8 cellular contexts compared by ENCODE assay signal in genomic region chr4:123505077-123505456, GRCh38.
DNase-seq lines count a peak whose midpoint lies in the region; ATAC-seq and TF ChIP-seq lines count a peak whose summit lies in the region.

No MANE protein-coding gene starts in this region.

- no peaks in the 10 kb centered on the region for H3K9me3 ChIP-seq in thoracic aorta

- no peak for DNase-seq in AG10803 (ENCODE audit: low read depth)
- DNase-seq in HCEC 1CT: peak; percentile 14
- DNase-seq in activated naive CD8-positive, alpha-beta T cell treated with anti-CD3 and anti-CD28 coated beads, Interleukin-2, amount 50 U/mL, for 24 hours: no peak
- DNase-seq in kidney glomerular epithelial cell (lab: John Stamatoyannopoulos, UW): peak; percentile 40
- DNase-seq in thoracic aorta (ENCODE audit: low spot score): no peak
- no peak for DNase-seq in stimulated activated CD4-positive, alpha-beta T cell treated with anti-CD3 and anti-CD28 coated beads, Interleukin-2, amount 100 ng/mL, for 48 hours
- DNase-seq in AG08395 (ENCODE audit: low spot score): no peak

- H3K9me3 Mint-ChIP-seq in activated naive CD8-positive, alpha-beta T cell treated with anti-CD3 and anti-CD28 coated beads, Interleukin-2, amount 50 U/mL, for 24 hours: peaks cover 4% of the 10 kb centered on the region

- peak overlapping the region; percentile 63 for H3K4me3 ChIP-seq in AG10803 (ENCODE audit: low read length)
- peak overlapping the region; percentile 74 for H3K4me3 ChIP-seq in thoracic aorta

- H3K4me1 Mint-ChIP-seq in activated naive CD8-positive, alpha-beta T cell treated with anti-CD3 and anti-CD28 coated beads, Interleukin-2, amount 50 U/mL, for 24 hours: peaks cover 19% of the 10 kb centered on the region

- H3K27me3 Mint-ChIP-seq in activated naive CD8-positive, alpha-beta T cell treated with anti-CD3 and anti-CD28 coated beads, Interleukin-2, amount 50 U/mL, for 24 hours: peaks cover 36% of the 10 kb centered on the region

- no peaks in the 10 kb centered on the region for H3K27me3 ChIP-seq in thoracic aorta (replicated peaks; ENCODE audit: insufficient read depth)

- peaks cover 0 to 4% of the 10 kb centered on the region in 2 donors for H3K4me1 ChIP-seq in thoracic aorta (ENCODE audit: control insufficient read depth in 1 of 2, low read depth in 2 of 2)

- no peaks in the 10 kb centered on the region for H3K36me3 ChIP-seq in thoracic aorta

- H3K36me3 Mint-ChIP-seq in activated naive CD8-positive, alpha-beta T cell treated with anti-CD3 and anti-CD28 coated beads, Interleukin-2, amount 50 U/mL, for 24 hours (ENCODE audit: low read depth): peaks cover 2% of the 10 kb centered on the region

- no peak overlapping the region for H3K27ac ChIP-seq in thoracic aorta

- ATAC-seq in activated naive CD8-positive, alpha-beta T cell treated with anti-CD3 and anti-CD28 coated beads, Interleukin-2, amount 50 U/mL, for 24 hours: no peak
- ATAC-seq in thoracic aorta (ENCODE audit: insufficient number of reproducible peaks, low FRiP score, low read depth) (no peak), GM18870 (IDR thresholded peaks at IDR 0.05; ENCODE audit: unreplicated experiment) (no peak)

- H3K27ac Mint-ChIP-seq in activated naive CD8-positive, alpha-beta T cell treated with anti-CD3 and anti-CD28 coated beads, Interleukin-2, amount 50 U/mL, for 24 hours: peak overlapping the region; percentile 76

- peak overlapping the region; percentile 84 for H3K4me3 Mint-ChIP-seq in activated naive CD8-positive, alpha-beta T cell treated with anti-CD3 and anti-CD28 coated beads, Interleukin-2, amount 50 U/mL, for 24 hours

- TF ChIP-seq CTCF in AG10803 (conservative IDR thresholded peaks at IDR 0.05; ENCODE audit: low read length) (no peak), thoracic aorta (IDR thresholded peaks at IDR 0.05) (no peak)

Comparison
In these comparisons a context has a peak if more than half of its experiments do, and no peak if none do; other contexts are left out.
1. DNase-seq: peak in HCEC 1CT (single experiment) and kidney glomerular epithelial cell (single experiment); none in AG10803 (single experiment), activated naive CD8-positive, alpha-beta T cell treated with anti-CD3 and anti-CD28 coated beads, Interleukin-2, amount 50 U/mL, for 24 hours (single experiment), thoracic aorta (single experiment), stimulated activated CD4-positive, alpha-beta T cell treated with anti-CD3 and anti-CD28 coated beads, Interleukin-2, amount 100 ng/mL, for 48 hours (0 of 2) and AG08395 (single experiment).